ENCODE assay signal across 9 cellular contexts in the genomic region with DNA sequence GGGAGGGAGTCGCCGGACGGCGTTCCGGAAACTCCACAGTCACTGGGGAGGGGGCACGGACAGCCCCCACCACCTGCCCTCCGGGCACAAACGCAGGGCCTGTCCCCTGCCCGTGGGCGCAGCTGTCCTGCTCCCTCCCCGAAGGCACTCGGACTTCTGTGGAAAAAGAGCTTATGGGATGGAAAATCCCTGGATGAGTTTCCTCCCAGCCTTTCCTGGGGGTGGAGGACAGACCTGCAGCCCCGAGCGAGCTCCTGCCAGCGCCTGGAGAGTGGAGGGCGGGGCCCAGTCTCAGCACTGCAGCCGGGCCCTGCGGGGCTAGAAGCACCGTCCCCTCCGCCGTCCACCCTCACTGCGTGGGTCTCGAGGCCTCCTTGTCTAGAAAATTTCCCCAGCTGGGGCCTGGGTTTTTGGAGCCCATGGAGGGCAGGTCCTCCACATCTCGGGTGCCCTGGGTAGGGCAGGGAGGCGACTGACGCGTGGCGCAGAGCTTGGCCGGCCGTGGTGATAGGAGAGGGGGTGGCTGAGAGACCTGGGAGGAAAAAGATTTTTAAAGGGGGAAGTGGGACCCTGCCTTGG. TPM values are rescaled to one million over a fixed set of nuclear protein-coding genes. Genes with fewer than 3 reads are reported as not detected.
DNase-seq lines count a peak whose midpoint lies in the region; ATAC-seq and TF ChIP-seq lines count a peak whose summit lies in the region.
"Had no signal": no experiment of that assay in that cellular context is flagged by ENCODE, and none has a peak within 500 bp of the region (broad histone marks: within the 10 kb centered on the region; RNA-seq: fewer than 3 reads in every experiment).

No MANE protein-coding gene starts in this region.

- H3K4me3 Mint-ChIP-seq in Calu3 (ENCODE audit: low read depth, unreplicated experiment), result peak overlapping the region; percentile 64

- H3K9me3 Mint-ChIP-seq in Calu3 (ENCODE audit: low read depth, unreplicated experiment), result no peaks in the 10 kb centered on the region

- H3K4me3 ChIP-seq in WERI-Rb-1 (ENCODE audit: low read depth, low read length) (no peak overlapping the region), right atrium auricular region (peak overlapping the region in 1 of 2 donors; percentile 54), psoas muscle (peak overlapping the region; percentile 68)

- peaks cover 11% of the 10 kb centered on the region for H3K4me1 Mint-ChIP-seq in Calu3 (ENCODE audit: low read depth, unreplicated experiment)

- peaks cover 3% of the 10 kb centered on the region for H3K9me3 ChIP-seq in WERI-Rb-1 (ENCODE audit: severe bottlenecking)
- no peaks in the 10 kb centered on the region for H3K9me3 ChIP-seq in right atrium auricular region
- H3K9me3 ChIP-seq in psoas muscle, result no peaks in the 10 kb centered on the region

- intact Hi-C loops in Calu3 (cut with micrococcal nuclease; ENCODE audit: unreplicated experiment) (loop anchor here (10.0 kb wide), 1 partner anchor 100 kb away; no protein-coding TSS in a partner anchor), psoas muscle (cut with DNase I) (no loop called here)

- peak overlapping the region; percentile 47 for H3K27ac Mint-ChIP-seq in Calu3 (ENCODE audit: unreplicated experiment)

- H3K27me3 Mint-ChIP-seq in Calu3 (ENCODE audit: unreplicated experiment), result no peaks in the 10 kb centered on the region

- H3K36me3 ChIP-seq in WERI-Rb-1, result no peaks in the 10 kb centered on the region
- H3K36me3 ChIP-seq in right atrium auricular region, result no peaks in the 10 kb centered on the region
- H3K36me3 ChIP-seq in psoas muscle (ENCODE audit: insufficient read depth in 1 of 2, low read depth in 1 of 2), result no peaks in the 10 kb centered on the region

- H3K27me3 ChIP-seq in WERI-Rb-1 (ENCODE audit: insufficient read depth, low read depth, severe bottlenecking), result no peaks in the 10 kb centered on the region
- H3K27me3 ChIP-seq in right atrium auricular region, result no peaks in the 10 kb centered on the region
- peaks cover 0 to 40% (median 12%) of the 10 kb centered on the region in 3 donors for H3K27me3 ChIP-seq in psoas muscle (ENCODE audit: insufficient read depth in 3 of 3, low read length in 2 of 3)

- no peak for TF ChIP-seq CTCF in Calu3 (IDR thresholded peaks at IDR 0.05; ENCODE audit: unreplicated experiment)
- TF ChIP-seq CTCF in WERI-Rb-1 (IDR thresholded peaks at IDR 0.05; ENCODE audit: low read depth, low read length), result no peak
- no peak for TF ChIP-seq CTCF in right atrium auricular region (IDR thresholded peaks at IDR 0.05)
- TF ChIP-seq CTCF in psoas muscle (IDR thresholded peaks at IDR 0.05), result no peak

- 21 to 37% (median 23%) methylated on average over 28 to 30 of the region's 30 CpGs for WGBS in psoas muscle, 3 donors

- peaks cover 0 to 75% of the 10 kb centered on the region in 2 donors for H3K4me1 ChIP-seq in right atrium auricular region
- H3K4me1 ChIP-seq in psoas muscle, result peaks cover 17% of the 10 kb centered on the region

- H3K36me3 Mint-ChIP-seq in Calu3 (ENCODE audit: insufficient read depth, unreplicated experiment), result peaks cover 13% of the 10 kb centered on the region

- ATAC-seq in psoas muscle, result peak in 2 of 4 donors; percentile 4 to 13
- no peak for ATAC-seq in GM19351 (IDR thresholded peaks at IDR 0.05; ENCODE audit: unreplicated experiment)
- ATAC-seq in GM21390 (IDR thresholded peaks at IDR 0.05; ENCODE audit: unreplicated experiment), result no peak

- H3K27ac ChIP-seq in WERI-Rb-1 (peak overlapping the region; percentile 81), right atrium auricular region (peak overlapping the region; percentile 86 to 96), psoas muscle (peak overlapping the region; percentile 72)
- H3K27ac ChIP-seq: foreskin keratinocyte had no signal

- CTCF ChIA-PET in Calu3 (lab: Charles Lee), result no interaction called here

- BruUV-seq in Calu3 (replicated peaks; lab: Mats Ljungman, UMichigan), result no TSS peak

- DNase-seq in Calu3 (peak; percentile 20), WERI-Rb-1 (peak; percentile 68), right atrium auricular region (ENCODE audit: low spot score) (peak; percentile 82), psoas muscle (peak; percentile 66 to 71), GF-D8 (lab: John Stamatoyannopoulos, UW) (no peak), OCI-M2 (lab: John Stamatoyannopoulos, UW; ENCODE audit: unreplicated experiment) (no peak)
- DNase-seq: foreskin keratinocyte had no signal

RNA-seq across cellular contexts. Expression of gene COL6A1, which starts 6.5 kb away (rescaled TPM):
- total RNA-seq in Calu3 (2022) (17.8 and 18.5 TPM in 2 replicates), right atrium auricular region (100 to 1,000 TPM; 201 to 278 TPM), psoas muscle (10 to 100 TPM; 36.1 to 83.0 (median 61.9) TPM)
- 10 to 100 TPM; 29.4 to 32.1 (median 30.4) TPM for polyA plus RNA-seq in psoas muscle

Comparison
In these comparisons a context has a peak if more than half of its experiments do, and no peak if none do; other contexts are left out.
1. DNase-seq: peak in Calu3 (single experiment), WERI-Rb-1 (single experiment), right atrium auricular region (single experiment) and psoas muscle (2 of 2); none in GF-D8 (single experiment) and OCI-M2 (single experiment).
2. Peak in every context shown above with its lines, with median percentiles within 50 percentile points of each other: H3K27ac ChIP-seq.